1 cellular context compared by ENCODE assay signal in the genomic region with DNA sequence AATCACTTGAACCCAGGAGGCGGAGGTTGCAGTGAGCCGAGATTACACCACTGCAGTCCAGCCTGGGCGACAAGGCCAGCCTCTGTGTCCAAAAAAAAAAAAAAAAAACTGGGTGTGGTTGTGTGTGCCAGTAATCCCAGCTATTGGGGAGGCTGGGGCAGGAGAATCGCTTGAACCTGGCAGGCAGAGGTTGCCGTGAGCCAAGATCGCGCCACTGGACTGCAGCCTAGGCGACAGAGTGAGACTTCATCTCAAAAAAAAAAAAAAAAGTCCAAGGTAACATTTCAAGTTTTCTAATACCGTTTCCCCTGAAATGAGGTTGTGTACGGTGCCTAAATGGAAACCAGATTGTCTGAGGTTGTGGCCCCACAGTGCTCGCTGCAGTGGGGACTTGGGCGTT.
TF ChIP-seq lines count a peak whose summit lies in the region.

No MANE protein-coding gene starts in this region.

TF ChIP-seq in WTC11, 78 proteins besides CTCF, POLR2A, EP300 and RAD21 (continued from another document):
- TF ChIP-seq, protein P1, sequence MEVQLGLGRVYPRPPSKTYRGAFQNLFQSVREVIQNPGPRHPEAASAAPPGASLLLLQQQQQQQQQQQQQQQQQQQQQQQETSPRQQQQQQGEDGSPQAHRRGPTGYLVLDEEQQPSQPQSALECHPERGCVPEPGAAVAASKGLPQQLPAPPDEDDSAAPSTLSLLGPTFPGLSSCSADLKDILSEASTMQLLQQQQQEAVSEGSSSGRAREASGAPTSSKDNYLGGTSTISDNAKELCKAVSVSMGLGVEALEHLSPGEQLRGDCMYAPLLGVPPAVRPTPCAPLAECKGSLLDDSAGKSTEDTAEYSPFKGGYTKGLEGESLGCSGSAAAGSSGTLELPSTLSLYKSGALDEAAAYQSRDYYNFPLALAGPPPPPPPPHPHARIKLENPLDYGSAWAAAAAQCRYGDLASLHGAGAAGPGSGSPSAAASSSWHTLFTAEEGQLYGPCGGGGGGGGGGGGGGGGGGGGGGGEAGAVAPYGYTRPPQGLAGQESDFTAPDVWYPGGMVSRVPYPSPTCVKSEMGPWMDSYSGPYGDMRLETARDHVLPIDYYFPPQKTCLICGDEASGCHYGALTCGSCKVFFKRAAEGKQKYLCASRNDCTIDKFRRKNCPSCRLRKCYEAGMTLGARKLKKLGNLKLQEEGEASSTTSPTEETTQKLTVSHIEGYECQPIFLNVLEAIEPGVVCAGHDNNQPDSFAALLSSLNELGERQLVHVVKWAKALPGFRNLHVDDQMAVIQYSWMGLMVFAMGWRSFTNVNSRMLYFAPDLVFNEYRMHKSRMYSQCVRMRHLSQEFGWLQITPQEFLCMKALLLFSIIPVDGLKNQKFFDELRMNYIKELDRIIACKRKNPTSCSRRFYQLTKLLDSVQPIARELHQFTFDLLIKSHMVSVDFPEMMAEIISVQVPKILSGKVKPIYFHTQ (CRISPR knock-in tag; IDR thresholded peaks at IDR 0.05) = no peak
- TF ChIP-seq NR2C2 (CRISPR knock-in tag; IDR thresholded peaks at IDR 0.05) (no peak), IRF2 (CRISPR knock-in tag; IDR thresholded peaks at IDR 0.05; ENCODE audit: borderline replicate concordance, low read depth) (no peak), SMAD4 (CRISPR knock-in tag; IDR thresholded peaks at IDR 0.05) (no peak), CREB1 (CRISPR knock-in tag; IDR thresholded peaks at IDR 0.05) (no peak), FOXJ3 (CRISPR knock-in tag; IDR thresholded peaks at IDR 0.05; ENCODE audit: borderline replicate concordance) (no peak), SP1 (CRISPR knock-in tag; conservative IDR thresholded peaks at IDR 0.05) (no peak), GABPB1 (CRISPR knock-in tag; IDR thresholded peaks at IDR 0.05) (no peak), JUN (CRISPR knock-in tag; IDR thresholded peaks at IDR 0.05) (no peak), TCF7 (CRISPR knock-in tag; IDR thresholded peaks at IDR 0.05; ENCODE audit: low read depth) (no peak), ETV6 (CRISPR knock-in tag; IDR thresholded peaks at IDR 0.05) (no peak), SMAD3 (CRISPR knock-in tag; IDR thresholded peaks at IDR 0.05; ENCODE audit: borderline replicate concordance) (no peak)
- TF ChIP-seq, protein P2, sequence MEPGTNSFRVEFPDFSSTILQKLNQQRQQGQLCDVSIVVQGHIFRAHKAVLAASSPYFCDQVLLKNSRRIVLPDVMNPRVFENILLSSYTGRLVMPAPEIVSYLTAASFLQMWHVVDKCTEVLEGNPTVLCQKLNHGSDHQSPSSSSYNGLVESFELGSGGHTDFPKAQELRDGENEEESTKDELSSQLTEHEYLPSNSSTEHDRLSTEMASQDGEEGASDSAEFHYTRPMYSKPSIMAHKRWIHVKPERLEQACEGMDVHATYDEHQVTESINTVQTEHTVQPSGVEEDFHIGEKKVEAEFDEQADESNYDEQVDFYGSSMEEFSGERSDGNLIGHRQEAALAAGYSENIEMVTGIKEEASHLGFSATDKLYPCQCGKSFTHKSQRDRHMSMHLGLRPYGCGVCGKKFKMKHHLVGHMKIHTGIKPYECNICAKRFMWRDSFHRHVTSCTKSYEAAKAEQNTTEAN (CRISPR knock-in tag; IDR thresholded peaks at IDR 0.05) = no peak
- TF ChIP-seq, protein P3, sequence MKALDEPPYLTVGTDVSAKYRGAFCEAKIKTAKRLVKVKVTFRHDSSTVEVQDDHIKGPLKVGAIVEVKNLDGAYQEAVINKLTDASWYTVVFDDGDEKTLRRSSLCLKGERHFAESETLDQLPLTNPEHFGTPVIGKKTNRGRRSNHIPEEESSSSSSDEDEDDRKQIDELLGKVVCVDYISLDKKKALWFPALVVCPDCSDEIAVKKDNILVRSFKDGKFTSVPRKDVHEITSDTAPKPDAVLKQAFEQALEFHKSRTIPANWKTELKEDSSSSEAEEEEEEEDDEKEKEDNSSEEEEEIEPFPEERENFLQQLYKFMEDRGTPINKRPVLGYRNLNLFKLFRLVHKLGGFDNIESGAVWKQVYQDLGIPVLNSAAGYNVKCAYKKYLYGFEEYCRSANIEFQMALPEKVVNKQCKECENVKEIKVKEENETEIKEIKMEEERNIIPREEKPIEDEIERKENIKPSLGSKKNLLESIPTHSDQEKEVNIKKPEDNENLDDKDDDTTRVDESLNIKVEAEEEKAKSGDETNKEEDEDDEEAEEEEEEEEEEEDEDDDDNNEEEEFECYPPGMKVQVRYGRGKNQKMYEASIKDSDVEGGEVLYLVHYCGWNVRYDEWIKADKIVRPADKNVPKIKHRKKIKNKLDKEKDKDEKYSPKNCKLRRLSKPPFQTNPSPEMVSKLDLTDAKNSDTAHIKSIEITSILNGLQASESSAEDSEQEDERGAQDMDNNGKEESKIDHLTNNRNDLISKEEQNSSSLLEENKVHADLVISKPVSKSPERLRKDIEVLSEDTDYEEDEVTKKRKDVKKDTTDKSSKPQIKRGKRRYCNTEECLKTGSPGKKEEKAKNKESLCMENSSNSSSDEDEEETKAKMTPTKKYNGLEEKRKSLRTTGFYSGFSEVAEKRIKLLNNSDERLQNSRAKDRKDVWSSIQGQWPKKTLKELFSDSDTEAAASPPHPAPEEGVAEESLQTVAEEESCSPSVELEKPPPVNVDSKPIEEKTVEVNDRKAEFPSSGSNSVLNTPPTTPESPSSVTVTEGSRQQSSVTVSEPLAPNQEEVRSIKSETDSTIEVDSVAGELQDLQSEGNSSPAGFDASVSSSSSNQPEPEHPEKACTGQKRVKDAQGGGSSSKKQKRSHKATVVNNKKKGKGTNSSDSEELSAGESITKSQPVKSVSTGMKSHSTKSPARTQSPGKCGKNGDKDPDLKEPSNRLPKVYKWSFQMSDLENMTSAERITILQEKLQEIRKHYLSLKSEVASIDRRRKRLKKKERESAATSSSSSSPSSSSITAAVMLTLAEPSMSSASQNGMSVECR (CRISPR knock-in tag; IDR thresholded peaks at IDR 0.05; ENCODE audit: borderline replicate concordance) = no peak
